1 cellular context compared by ENCODE assay signal in the genomic region with DNA sequence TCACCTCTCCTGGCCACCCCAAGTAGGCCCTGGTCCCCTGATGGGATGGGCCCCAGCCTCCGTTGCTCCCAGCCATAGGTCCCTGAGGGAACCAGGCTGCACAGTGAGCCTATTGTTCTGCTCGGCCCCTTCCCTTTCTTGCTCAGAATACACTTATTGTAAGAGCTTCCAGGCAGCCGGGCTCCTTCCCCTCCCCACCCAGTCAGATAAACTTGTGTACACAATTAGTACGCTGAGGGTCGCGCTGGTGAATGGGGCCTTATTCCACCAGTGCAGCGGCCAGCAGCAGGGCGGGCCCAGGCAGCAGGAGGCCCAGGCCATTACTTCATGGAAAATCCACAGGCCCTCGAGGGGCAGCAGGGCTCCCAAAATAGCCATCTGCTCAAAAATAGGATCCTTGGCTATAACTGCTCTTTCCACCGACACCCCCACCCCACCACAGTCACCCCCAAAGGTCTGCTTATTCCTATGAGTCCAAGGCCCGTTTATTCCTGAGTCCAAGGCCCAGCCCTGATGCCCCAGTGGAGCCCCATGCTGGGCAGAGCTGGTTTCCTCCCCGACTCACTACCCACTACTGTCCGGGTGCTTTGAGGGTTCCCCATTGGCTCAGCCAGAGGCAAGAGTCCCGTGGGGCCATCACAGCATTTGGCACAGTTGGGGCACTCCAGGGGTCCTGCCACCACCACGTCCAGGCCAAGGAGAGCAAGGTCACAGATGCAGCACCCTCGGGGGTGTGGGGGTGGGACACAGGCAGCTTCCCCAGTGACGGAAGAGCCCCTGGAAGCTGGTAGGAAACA.
TF ChIP-seq lines count a peak whose summit lies in the region.

No MANE protein-coding gene starts in this region.

TF ChIP-seq in HepG2, 621 proteins besides CTCF, POLR2A, EP300 and RAD21 (continued from another document and continues in another):
- TF ChIP-seq, protein P1, sequence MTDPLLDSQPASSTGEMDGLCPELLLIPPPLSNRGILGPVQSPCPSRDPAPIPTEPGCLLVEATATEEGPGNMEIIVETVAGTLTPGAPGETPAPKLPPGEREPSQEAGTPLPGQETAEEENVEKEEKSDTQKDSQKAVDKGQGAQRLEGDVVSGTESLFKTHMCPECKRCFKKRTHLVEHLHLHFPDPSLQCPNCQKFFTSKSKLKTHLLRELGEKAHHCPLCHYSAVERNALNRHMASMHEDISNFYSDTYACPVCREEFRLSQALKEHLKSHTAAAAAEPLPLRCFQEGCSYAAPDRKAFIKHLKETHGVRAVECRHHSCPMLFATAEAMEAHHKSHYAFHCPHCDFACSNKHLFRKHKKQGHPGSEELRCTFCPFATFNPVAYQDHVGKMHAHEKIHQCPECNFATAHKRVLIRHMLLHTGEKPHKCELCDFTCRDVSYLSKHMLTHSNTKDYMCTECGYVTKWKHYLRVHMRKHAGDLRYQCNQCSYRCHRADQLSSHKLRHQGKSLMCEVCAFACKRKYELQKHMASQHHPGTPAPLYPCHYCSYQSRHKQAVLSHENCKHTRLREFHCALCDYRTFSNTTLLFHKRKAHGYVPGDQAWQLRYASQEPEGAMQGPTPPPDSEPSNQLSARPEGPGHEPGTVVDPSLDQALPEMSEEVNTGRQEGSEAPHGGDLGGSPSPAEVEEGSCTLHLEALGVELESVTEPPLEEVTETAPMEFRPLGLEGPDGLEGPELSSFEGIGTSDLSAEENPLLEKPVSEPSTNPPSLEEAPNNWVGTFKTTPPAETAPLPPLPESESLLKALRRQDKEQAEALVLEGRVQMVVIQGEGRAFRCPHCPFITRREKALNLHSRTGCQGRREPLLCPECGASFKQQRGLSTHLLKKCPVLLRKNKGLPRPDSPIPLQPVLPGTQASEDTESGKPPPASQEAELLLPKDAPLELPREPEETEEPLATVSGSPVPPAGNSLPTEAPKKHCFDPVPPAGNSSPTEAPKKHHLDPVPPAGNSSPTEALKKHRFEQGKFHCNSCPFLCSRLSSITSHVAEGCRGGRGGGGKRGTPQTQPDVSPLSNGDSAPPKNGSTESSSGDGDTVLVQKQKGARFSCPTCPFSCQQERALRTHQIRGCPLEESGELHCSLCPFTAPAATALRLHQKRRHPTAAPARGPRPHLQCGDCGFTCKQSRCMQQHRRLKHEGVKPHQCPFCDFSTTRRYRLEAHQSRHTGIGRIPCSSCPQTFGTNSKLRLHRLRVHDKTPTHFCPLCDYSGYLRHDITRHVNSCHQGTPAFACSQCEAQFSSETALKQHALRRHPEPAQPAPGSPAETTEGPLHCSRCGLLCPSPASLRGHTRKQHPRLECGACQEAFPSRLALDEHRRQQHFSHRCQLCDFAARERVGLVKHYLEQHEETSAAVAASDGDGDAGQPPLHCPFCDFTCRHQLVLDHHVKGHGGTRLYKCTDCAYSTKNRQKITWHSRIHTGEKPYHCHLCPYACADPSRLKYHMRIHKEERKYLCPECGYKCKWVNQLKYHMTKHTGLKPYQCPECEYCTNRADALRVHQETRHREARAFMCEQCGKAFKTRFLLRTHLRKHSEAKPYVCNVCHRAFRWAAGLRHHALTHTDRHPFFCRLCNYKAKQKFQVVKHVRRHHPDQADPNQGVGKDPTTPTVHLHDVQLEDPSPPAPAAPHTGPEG (CRISPR knock-in tag; IDR thresholded peaks at IDR 0.05) = no peak
- TF ChIP-seq KDM1A (CRISPR knock-in tag; IDR thresholded peaks at IDR 0.05) (no peak), RELA (CRISPR knock-in tag; IDR thresholded peaks at IDR 0.05) (no peak), ZNF383 (CRISPR knock-in tag; IDR thresholded peaks at IDR 0.05; ENCODE audit: borderline replicate concordance) (no peak), KLF12 (CRISPR knock-in tag; IDR thresholded peaks at IDR 0.05; ENCODE audit: borderline replicate concordance) (no peak), CBX5 (CRISPR knock-in tag; IDR thresholded peaks at IDR 0.05; ENCODE audit: borderline replicate concordance) (no peak), ZNF136 (CRISPR knock-in tag; IDR thresholded peaks at IDR 0.05; ENCODE audit: low read depth) (no peak), STAT5B (CRISPR knock-in tag; IDR thresholded peaks at IDR 0.05) (no peak), GATA4 (IDR thresholded peaks at IDR 0.05; ENCODE audit: borderline replicate concordance, low read depth) (peak; percentile 64; the same call in 1 of the 2 replicates), ZSCAN9 (CRISPR knock-in tag; IDR thresholded peaks at IDR 0.05; ENCODE audit: borderline replicate concordance) (0 out of 2 replicates have a peak, but pooled peaks have one; percentile 31), PCBP1 (IDR thresholded peaks at IDR 0.05; ENCODE audit: borderline replicate concordance, low read depth, low read length) (0 out of 2 replicates have a peak, but pooled peaks have one; percentile 23), SP140L (CRISPR knock-in tag; IDR thresholded peaks at IDR 0.05; ENCODE audit: borderline replicate concordance) (no peak), ZNF589 (CRISPR knock-in tag; conservative IDR thresholded peaks at IDR 0.05) (no peak), ZNF451 (CRISPR knock-in tag; IDR thresholded peaks at IDR 0.05) (no peak), NFYB (CRISPR knock-in tag; IDR thresholded peaks at IDR 0.05) (no peak), ZNF629 (CRISPR knock-in tag; conservative IDR thresholded peaks at IDR 0.05) (0 out of 2 replicates have a peak, but pooled peaks have one; percentile 16), HDAC1 (CRISPR knock-in tag; IDR thresholded peaks at IDR 0.05) (peak; percentile 74), ZZZ3 (CRISPR knock-in tag; IDR thresholded peaks at IDR 0.05; ENCODE audit: borderline replicate concordance) (no peak), ELF1 (CRISPR knock-in tag; IDR thresholded peaks at IDR 0.05) (peak; percentile 24; the same call in 1 of the 2 replicates), ZNF367 (CRISPR knock-in tag; IDR thresholded peaks at IDR 0.05; ENCODE audit: borderline replicate concordance) (no peak), ZNF607 (CRISPR knock-in tag; IDR thresholded peaks at IDR 0.05; ENCODE audit: borderline replicate concordance) (no peak), ZNF788 (CRISPR knock-in tag; IDR thresholded peaks at IDR 0.05; ENCODE audit: borderline replicate concordance) (peak; percentile 45; the same call in 1 of the 2 replicates), NR2C2 (CRISPR knock-in tag; IDR thresholded peaks at IDR 0.05; ENCODE audit: borderline replicate concordance) (peak; percentile 22; the same call in 1 of the 2 replicates), ZSCAN25 (CRISPR knock-in tag; IDR thresholded peaks at IDR 0.05) (0 out of 2 replicates have a peak, but pooled peaks have one; percentile 34), HNF4A (CRISPR knock-in tag; IDR thresholded peaks at IDR 0.05) (peak; percentile 60)
- TF ChIP-seq, protein P2, sequence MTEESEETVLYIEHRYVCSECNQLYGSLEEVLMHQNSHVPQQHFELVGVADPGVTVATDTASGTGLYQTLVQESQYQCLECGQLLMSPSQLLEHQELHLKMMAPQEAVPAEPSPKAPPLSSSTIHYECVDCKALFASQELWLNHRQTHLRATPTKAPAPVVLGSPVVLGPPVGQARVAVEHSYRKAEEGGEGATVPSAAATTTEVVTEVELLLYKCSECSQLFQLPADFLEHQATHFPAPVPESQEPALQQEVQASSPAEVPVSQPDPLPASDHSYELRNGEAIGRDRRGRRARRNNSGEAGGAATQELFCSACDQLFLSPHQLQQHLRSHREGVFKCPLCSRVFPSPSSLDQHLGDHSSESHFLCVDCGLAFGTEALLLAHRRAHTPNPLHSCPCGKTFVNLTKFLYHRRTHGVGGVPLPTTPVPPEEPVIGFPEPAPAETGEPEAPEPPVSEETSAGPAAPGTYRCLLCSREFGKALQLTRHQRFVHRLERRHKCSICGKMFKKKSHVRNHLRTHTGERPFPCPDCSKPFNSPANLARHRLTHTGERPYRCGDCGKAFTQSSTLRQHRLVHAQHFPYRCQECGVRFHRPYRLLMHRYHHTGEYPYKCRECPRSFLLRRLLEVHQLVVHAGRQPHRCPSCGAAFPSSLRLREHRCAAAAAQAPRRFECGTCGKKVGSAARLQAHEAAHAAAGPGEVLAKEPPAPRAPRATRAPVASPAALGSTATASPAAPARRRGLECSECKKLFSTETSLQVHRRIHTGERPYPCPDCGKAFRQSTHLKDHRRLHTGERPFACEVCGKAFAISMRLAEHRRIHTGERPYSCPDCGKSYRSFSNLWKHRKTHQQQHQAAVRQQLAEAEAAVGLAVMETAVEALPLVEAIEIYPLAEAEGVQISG (CRISPR knock-in tag; IDR thresholded peaks at IDR 0.05) = peak; percentile 73
- TF ChIP-seq, protein P3, sequence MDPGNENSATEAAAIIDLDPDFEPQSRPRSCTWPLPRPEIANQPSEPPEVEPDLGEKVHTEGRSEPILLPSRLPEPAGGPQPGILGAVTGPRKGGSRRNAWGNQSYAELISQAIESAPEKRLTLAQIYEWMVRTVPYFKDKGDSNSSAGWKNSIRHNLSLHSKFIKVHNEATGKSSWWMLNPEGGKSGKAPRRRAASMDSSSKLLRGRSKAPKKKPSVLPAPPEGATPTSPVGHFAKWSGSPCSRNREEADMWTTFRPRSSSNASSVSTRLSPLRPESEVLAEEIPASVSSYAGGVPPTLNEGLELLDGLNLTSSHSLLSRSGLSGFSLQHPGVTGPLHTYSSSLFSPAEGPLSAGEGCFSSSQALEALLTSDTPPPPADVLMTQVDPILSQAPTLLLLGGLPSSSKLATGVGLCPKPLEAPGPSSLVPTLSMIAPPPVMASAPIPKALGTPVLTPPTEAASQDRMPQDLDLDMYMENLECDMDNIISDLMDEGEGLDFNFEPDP (CRISPR knock-in tag; conservative IDR thresholded peaks at IDR 0.05) = no peak
- TF ChIP-seq, protein P4, sequence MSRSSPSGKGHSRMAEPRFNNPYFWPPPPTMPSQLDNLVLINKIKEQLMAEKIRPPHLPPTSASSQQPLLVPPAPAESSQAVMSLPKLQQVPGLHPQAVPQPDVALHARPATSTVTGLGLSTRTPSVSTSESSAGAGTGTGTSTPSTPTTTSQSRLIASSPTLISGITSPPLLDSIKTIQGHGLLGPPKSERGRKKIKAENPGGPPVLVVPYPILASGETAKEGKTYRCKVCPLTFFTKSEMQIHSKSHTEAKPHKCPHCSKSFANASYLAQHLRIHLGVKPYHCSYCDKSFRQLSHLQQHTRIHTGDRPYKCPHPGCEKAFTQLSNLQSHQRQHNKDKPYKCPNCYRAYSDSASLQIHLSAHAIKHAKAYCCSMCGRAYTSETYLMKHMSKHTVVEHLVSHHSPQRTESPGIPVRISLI (CRISPR knock-in tag; IDR thresholded peaks at IDR 0.05; ENCODE audit: borderline replicate concordance) = peak; percentile 51; the same call in 1 of the 2 replicates
- TF ChIP-seq, protein P5, sequence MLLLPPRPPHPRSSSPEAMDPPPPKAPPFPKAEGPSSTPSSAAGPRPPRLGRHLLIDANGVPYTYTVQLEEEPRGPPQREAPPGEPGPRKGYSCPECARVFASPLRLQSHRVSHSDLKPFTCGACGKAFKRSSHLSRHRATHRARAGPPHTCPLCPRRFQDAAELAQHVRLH (CRISPR knock-in tag; IDR thresholded peaks at IDR 0.05; ENCODE audit: borderline replicate concordance, low read depth) = no peak
- TF ChIP-seq, protein P6, sequence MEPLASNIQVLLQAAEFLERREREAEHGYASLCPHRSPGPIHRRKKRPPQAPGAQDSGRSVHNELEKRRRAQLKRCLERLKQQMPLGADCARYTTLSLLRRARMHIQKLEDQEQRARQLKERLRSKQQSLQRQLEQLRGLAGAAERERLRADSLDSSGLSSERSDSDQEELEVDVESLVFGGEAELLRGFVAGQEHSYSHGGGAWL (CRISPR knock-in tag; IDR thresholded peaks at IDR 0.05) = no peak
- TF ChIP-seq, protein P7, sequence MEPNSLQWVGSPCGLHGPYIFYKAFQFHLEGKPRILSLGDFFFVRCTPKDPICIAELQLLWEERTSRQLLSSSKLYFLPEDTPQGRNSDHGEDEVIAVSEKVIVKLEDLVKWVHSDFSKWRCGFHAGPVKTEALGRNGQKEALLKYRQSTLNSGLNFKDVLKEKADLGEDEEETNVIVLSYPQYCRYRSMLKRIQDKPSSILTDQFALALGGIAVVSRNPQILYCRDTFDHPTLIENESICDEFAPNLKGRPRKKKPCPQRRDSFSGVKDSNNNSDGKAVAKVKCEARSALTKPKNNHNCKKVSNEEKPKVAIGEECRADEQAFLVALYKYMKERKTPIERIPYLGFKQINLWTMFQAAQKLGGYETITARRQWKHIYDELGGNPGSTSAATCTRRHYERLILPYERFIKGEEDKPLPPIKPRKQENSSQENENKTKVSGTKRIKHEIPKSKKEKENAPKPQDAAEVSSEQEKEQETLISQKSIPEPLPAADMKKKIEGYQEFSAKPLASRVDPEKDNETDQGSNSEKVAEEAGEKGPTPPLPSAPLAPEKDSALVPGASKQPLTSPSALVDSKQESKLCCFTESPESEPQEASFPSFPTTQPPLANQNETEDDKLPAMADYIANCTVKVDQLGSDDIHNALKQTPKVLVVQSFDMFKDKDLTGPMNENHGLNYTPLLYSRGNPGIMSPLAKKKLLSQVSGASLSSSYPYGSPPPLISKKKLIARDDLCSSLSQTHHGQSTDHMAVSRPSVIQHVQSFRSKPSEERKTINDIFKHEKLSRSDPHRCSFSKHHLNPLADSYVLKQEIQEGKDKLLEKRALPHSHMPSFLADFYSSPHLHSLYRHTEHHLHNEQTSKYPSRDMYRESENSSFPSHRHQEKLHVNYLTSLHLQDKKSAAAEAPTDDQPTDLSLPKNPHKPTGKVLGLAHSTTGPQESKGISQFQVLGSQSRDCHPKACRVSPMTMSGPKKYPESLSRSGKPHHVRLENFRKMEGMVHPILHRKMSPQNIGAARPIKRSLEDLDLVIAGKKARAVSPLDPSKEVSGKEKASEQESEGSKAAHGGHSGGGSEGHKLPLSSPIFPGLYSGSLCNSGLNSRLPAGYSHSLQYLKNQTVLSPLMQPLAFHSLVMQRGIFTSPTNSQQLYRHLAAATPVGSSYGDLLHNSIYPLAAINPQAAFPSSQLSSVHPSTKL (CRISPR knock-in tag; IDR thresholded peaks at IDR 0.05) = peak; percentile 79
- TF ChIP-seq, protein P8, sequence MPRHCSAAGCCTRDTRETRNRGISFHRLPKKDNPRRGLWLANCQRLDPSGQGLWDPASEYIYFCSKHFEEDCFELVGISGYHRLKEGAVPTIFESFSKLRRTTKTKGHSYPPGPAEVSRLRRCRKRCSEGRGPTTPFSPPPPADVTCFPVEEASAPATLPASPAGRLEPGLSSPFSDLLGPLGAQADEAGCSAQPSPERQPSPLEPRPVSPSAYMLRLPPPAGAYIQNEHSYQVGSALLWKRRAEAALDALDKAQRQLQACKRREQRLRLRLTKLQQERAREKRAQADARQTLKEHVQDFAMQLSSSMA (CRISPR knock-in tag; IDR thresholded peaks at IDR 0.05) = no peak
- TF ChIP-seq, protein P9, sequence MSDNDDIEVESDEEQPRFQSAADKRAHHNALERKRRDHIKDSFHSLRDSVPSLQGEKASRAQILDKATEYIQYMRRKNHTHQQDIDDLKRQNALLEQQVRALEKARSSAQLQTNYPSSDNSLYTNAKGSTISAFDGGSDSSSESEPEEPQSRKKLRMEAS (IDR thresholded peaks at IDR 0.05) = peak; percentile 77
- TF ChIP-seq, protein P10, sequence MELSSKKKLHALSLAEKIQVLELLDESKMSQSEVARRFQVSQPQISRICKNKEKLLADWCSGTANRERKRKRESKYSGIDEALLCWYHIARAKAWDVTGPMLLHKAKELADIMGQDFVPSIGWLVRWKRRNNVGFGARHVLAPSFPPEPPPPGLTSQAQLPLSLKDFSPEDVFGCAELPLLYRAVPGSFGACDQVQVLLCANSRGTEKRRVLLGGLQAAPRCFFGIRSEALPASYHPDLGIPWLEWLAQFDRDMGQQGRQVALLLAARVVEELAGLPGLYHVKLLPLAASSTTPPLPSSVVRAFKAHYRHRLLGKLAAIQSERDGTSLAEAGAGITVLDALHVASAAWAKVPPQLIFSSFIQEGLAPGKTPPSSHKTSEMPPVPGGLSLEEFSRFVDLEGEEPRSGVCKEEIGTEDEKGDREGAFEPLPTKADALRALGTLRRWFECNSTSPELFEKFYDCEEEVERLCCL (CRISPR knock-in tag; IDR thresholded peaks at IDR 0.05; ENCODE audit: borderline replicate concordance) = no peak
